In genomic region chr7:116098175-116098574, GRCh38 we compare ENCODE assay signal across 32 cellular contexts.
"Had no signal": no experiment of that assay in that cellular context is flagged by ENCODE, and none has a peak within 500 bp of the region (broad histone marks: within the 10 kb centered on the region; RNA-seq: fewer than 3 reads in every experiment).

No MANE protein-coding gene starts in this region.

- H3K9me3 ChIP-seq: body of pancreas, esophagus muscularis mucosa, gastrocnemius medialis, heart left ventricle had no signal

- H3K36me3 ChIP-seq: esophagus muscularis mucosa, gastrocnemius medialis, heart left ventricle, WERI-Rb-1 had no signal

- DNase-seq: activated B cell treated with CpG ODN at 0.5 μM for 24 hours; activated CD4-positive, alpha-beta T cell treated with anti-CD3 and anti-CD28 coated beads for 48 hours; activated CD4-positive, alpha-beta T cell treated with anti-CD3 and anti-CD28 coated beads, Interleukin-2, amount 50 U/mL, for 1 hour; activated CD4-positive, alpha-beta T cell treated with anti-CD3 and anti-CD28 coated beads, Interleukin-2, amount 50 U/mL, for 48 hours; activated CD8-positive, alpha-beta memory T cell treated with anti-CD3 and anti-CD28 coated beads for 24 hours; activated CD8-positive, alpha-beta T cell treated with anti-CD3 and anti-CD28 coated beads for 36 hours; activated effector memory CD4-positive, alpha-beta T cell treated with Interleukin-2 at 50 U/mL for 16 hours; activated gamma-delta T cell treated with Interleukin-2 at 50 U/mL for 16 hours; activated naive CD4-positive, alpha-beta T cell treated with anti-CD3 and anti-CD28 coated beads, Interleukin-2, amount 50 U/mL, for 16 hours; activated naive CD4-positive, alpha-beta T cell treated with Interleukin-2 at 50 U/mL for 16 hours; activated T-cell treated with anti-CD3 and anti-CD28 coated beads, Interleukin-2, amount 50 U/mL, for 4 hours; amniotic stem cell; anterior cingulate cortex; body of pancreas; caudate nucleus; cortex of kidney; dermis blood vessel endothelial cell; effector CD8-positive, alpha-beta T cell; endodermal cell; erythroblast; gastrocnemius medialis; glutamatergic neuron; heart left ventricle; hypothalamus; T-helper 9 cell; WERI-Rb-1 had no signal

- H3K27ac ChIP-seq: body of pancreas, esophagus muscularis mucosa, foreskin keratinocyte, gastrocnemius medialis, heart left ventricle, WERI-Rb-1 had no signal

- H3K4me3 ChIP-seq: body of pancreas, esophagus muscularis mucosa, gastrocnemius medialis, heart left ventricle had no signal

- H3K4me1 ChIP-seq: body of pancreas, esophagus muscularis mucosa, gastrocnemius medialis, heart left ventricle had no signal

- H3K27me3 ChIP-seq: body of pancreas, esophagus muscularis mucosa, foreskin keratinocyte, gastrocnemius medialis had no signal

- FAIRE-seq: colon, TTC549 had no signal

- ATAC-seq: activated CD4-positive, CD25-positive, alpha-beta regulatory T cell treated with anti-CD3 and anti-CD28 coated beads, Interleukin-2, amount 50 U/mL, for 24 hours; activated CD8-positive, alpha-beta T cell treated with anti-CD3 and anti-CD28 coated beads for 36 hours; activated T-cell treated with anti-CD3 and anti-CD28 coated beads, Interleukin-2, amount 50 U/mL, for 4 hours; activated T-helper 17 cell treated with anti-CD3 and anti-CD28 coated beads, Interleukin-2, amount 50 U/mL, for 72 hours; body of pancreas; gastrocnemius medialis; heart left ventricle had no signal
